Comparison of ENCODE assay signal across 1 cellular context in the genomic region with DNA sequence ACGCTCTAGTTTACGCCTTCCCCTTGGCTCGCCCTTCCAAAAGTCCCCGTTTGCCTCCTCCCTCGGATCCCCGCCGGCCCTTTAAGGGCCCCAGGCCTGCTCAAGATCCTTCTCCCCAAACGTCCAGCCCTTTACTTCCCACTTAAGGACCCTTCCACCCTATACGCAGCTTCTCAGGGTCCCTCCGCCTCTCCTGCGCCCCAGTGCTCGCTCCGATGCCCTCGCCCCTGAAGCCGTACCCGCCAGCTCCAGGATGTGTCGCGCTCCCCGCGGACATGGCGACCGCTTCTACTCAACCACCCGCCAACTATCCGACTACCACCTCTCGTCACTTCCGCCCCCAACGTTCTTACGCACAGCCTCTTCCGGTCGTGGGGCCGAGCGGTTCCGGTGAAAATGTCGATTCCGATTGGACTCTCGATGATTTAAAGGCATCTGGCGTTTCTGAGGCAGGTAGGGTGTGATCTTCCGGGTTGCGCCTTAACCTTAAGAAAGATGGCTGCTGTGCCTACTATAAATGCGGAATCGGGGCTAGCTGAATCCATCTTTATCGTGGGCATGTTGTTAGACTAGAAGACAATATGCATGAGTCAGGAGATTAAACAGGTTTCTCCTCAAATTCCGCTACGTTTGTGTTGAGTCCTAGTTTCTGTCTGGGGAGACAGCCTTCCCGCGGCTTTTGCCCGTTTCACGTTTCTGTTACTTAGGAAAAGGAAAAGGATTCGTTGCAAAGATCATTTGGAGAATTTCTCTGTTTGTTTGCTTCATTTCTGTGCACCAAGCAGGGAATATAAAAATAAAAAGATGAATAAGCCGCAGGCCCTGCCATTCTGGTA.
TF ChIP-seq lines count a peak whose summit lies in the region.

A gene (minus strand): TSS at position 317 of the 836 bp plus-strand sequence. CDS start 40 bp downstream, at position 277.

TF ChIP-seq in HEK293, 187 proteins besides CTCF, POLR2A, EP300 and RAD21 (continued from another document and continues in another):
- TF ChIP-seq ZNF416 (tag by site-specific recombination; IDR thresholded peaks at IDR 0.05), result no peak
- no peak for TF ChIP-seq ZNF521 (tag by site-specific recombination; IDR thresholded peaks at IDR 0.05)
- TF ChIP-seq, protein P1, sequence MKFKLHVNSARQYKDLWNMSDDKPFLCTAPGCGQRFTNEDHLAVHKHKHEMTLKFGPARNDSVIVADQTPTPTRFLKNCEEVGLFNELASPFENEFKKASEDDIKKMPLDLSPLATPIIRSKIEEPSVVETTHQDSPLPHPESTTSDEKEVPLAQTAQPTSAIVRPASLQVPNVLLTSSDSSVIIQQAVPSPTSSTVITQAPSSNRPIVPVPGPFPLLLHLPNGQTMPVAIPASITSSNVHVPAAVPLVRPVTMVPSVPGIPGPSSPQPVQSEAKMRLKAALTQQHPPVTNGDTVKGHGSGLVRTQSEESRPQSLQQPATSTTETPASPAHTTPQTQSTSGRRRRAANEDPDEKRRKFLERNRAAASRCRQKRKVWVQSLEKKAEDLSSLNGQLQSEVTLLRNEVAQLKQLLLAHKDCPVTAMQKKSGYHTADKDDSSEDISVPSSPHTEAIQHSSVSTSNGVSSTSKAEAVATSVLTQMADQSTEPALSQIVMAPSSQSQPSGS (tag by site-specific recombination; IDR thresholded peaks at IDR 0.05; ENCODE audit: low read depth), result 0 out of 2 replicates have a peak, but pooled peaks have one; percentile 20
- TF ChIP-seq ZNF121 (tag by site-specific recombination; IDR thresholded peaks at IDR 0.05), result no peak
- TF ChIP-seq ZNF76 (tag by site-specific recombination; IDR thresholded peaks at IDR 0.05; ENCODE audit: borderline replicate concordance, low read depth), result peak; percentile 86; the same call in 1 of the 2 replicates
- TF ChIP-seq, protein P2, sequence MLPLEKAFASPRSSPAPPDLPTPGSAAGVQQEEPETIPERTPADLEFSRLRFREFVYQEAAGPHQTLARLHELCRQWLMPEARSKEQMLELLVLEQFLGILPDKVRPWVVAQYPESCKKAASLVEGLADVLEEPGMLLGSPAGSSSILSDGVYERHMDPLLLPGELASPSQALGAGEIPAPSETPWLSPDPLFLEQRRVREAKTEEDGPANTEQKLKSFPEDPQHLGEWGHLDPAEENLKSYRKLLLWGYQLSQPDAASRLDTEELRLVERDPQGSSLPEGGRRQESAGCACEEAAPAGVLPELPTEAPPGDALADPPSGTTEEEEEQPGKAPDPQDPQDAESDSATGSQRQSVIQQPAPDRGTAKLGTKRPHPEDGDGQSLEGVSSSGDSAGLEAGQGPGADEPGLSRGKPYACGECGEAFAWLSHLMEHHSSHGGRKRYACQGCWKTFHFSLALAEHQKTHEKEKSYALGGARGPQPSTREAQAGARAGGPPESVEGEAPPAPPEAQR (tag by site-specific recombination; IDR thresholded peaks at IDR 0.05), result peak; percentile 34; the same call in 1 of the 2 replicates
- no peak for TF ChIP-seq ZNF768 (tag by site-specific recombination; IDR thresholded peaks at IDR 0.05)
- no peak for TF ChIP-seq ZBTB48 (tag by site-specific recombination; IDR thresholded peaks at IDR 0.05)
- peak; percentile 45 for TF ChIP-seq ZIC2 (tag by site-specific recombination; IDR thresholded peaks at IDR 0.05)
- TF ChIP-seq ZNF155 (tag by site-specific recombination; IDR thresholded peaks at IDR 0.05), result no peak
- no peak for TF ChIP-seq ZNF596 (tag by site-specific recombination; IDR thresholded peaks at IDR 0.05)
- TF ChIP-seq ZXDB (tag by site-specific recombination; IDR thresholded peaks at IDR 0.05), result peak; percentile 95
- TF ChIP-seq, protein P3, sequence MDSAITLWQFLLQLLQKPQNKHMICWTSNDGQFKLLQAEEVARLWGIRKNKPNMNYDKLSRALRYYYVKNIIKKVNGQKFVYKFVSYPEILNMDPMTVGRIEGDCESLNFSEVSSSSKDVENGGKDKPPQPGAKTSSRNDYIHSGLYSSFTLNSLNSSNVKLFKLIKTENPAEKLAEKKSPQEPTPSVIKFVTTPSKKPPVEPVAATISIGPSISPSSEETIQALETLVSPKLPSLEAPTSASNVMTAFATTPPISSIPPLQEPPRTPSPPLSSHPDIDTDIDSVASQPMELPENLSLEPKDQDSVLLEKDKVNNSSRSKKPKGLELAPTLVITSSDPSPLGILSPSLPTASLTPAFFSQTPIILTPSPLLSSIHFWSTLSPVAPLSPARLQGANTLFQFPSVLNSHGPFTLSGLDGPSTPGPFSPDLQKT (IDR thresholded peaks at IDR 0.05; ENCODE audit: borderline replicate concordance, low read depth, low read length), result peak; percentile 29; the same call in 1 of the 2 replicates
- TF ChIP-seq, protein P4, sequence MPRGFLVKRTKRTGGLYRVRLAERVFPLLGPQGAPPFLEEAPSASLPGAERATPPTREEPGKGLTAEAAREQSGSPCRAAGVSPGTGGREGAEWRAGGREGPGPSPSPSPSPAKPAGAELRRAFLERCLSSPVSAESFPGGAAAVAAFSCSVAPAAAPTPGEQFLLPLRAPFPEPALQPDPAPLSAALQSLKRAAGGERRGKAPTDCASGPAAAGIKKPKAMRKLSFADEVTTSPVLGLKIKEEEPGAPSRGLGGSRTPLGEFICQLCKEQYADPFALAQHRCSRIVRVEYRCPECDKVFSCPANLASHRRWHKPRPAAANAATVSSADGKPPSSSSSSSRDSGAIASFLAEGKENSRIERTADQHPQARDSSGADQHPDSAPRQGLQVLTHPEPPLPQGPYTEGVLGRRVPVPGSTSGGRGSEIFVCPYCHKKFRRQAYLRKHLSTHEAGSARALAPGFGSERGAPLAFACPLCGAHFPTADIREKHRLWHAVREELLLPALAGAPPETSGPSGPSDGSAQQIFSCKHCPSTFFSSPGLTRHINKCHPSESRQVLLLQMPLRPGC (tag by site-specific recombination; IDR thresholded peaks at IDR 0.05), result peak; percentile 9; the same call in 1 of the 2 replicates
- TF ChIP-seq, protein P5, sequence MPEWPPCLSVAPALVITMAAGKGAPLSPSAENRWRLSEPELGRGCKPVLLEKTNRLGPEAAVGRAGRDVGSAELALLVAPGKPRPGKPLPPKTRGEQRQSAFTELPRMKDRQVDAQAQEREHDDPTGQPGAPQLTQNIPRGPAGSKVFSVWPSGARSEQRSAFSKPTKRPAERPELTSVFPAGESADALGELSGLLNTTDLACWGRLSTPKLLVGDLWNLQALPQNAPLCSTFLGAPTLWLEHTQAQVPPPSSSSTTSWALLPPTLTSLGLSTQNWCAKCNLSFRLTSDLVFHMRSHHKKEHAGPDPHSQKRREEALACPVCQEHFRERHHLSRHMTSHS (tag by site-specific recombination; IDR thresholded peaks at IDR 0.05), result no peak
- TF ChIP-seq, protein P6, sequence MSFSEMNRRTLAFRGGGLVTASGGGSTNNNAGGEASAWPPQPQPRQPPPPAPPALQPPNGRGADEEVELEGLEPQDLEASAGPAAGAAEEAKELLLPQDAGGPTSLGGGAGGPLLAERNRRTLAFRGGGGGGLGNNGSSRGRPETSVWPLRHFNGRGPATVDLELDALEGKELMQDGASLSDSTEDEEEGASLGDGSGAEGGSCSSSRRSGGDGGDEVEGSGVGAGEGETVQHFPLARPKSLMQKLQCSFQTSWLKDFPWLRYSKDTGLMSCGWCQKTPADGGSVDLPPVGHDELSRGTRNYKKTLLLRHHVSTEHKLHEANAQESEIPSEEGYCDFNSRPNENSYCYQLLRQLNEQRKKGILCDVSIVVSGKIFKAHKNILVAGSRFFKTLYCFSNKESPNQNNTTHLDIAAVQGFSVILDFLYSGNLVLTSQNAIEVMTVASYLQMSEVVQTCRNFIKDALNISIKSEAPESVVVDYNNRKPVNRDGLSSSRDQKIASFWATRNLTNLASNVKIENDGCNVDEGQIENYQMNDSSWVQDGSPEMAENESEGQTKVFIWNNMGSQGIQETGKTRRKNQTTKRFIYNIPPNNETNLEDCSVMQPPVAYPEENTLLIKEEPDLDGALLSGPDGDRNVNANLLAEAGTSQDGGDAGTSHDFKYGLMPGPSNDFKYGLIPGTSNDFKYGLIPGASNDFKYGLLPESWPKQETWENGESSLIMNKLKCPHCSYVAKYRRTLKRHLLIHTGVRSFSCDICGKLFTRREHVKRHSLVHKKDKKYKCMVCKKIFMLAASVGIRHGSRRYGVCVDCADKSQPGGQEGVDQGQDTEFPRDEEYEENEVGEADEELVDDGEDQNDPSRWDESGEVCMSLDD (tag by site-specific recombination; IDR thresholded peaks at IDR 0.05), result peak; percentile 75; the same call in 1 of the 2 replicates
- TF ChIP-seq ZNF211 (tag by site-specific recombination; IDR thresholded peaks at IDR 0.05; ENCODE audit: low read depth), result no peak
- no peak for TF ChIP-seq ZNF585B (tag by site-specific recombination; IDR thresholded peaks at IDR 0.05)
- no peak for TF ChIP-seq ZNF747 (tag by site-specific recombination; IDR thresholded peaks at IDR 0.05)
- TF ChIP-seq ZNF621 (tag by site-specific recombination; IDR thresholded peaks at IDR 0.05), result no peak
- TF ChIP-seq ZNF777 (tag by site-specific recombination; IDR thresholded peaks at IDR 0.05; ENCODE audit: borderline replicate concordance), result no peak
- no peak for TF ChIP-seq ZNF510 (tag by site-specific recombination; IDR thresholded peaks at IDR 0.05; ENCODE audit: insufficient replicate concordance)
- peak; percentile 38 for TF ChIP-seq ZNF600 (tag by site-specific recombination; IDR thresholded peaks at IDR 0.05)
- peak; percentile 73; the same call in 1 of the 2 replicates for TF ChIP-seq ZNF184 (tag by site-specific recombination; IDR thresholded peaks at IDR 0.05)
- no peak for TF ChIP-seq MYNN (tag by site-specific recombination; IDR thresholded peaks at IDR 0.05; ENCODE audit: borderline replicate concordance)
- TF ChIP-seq, protein P7, sequence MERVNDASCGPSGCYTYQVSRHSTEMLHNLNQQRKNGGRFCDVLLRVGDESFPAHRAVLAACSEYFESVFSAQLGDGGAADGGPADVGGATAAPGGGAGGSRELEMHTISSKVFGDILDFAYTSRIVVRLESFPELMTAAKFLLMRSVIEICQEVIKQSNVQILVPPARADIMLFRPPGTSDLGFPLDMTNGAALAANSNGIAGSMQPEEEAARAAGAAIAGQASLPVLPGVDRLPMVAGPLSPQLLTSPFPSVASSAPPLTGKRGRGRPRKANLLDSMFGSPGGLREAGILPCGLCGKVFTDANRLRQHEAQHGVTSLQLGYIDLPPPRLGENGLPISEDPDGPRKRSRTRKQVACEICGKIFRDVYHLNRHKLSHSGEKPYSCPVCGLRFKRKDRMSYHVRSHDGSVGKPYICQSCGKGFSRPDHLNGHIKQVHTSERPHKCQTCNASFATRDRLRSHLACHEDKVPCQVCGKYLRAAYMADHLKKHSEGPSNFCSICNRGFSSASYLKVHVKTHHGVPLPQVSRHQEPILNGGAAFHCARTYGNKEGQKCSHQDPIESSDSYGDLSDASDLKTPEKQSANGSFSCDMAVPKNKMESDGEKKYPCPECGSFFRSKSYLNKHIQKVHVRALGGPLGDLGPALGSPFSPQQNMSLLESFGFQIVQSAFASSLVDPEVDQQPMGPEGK (tag by site-specific recombination; IDR thresholded peaks at IDR 0.05), result peak; percentile 35; the same call in 1 of the 2 replicates
- no peak for TF ChIP-seq ZNF404 (tag by site-specific recombination; IDR thresholded peaks at IDR 0.05)
- no peak for TF ChIP-seq ZNF37A (tag by site-specific recombination; IDR thresholded peaks at IDR 0.05)
- no peak for TF ChIP-seq ZNF174 (tag by site-specific recombination; IDR thresholded peaks at IDR 0.05)
- peak; percentile 100 for TF ChIP-seq HOXC10 (CRISPR knock-in tag; IDR thresholded peaks at IDR 0.05)
- no peak for TF ChIP-seq ZNF311 (tag by site-specific recombination; IDR thresholded peaks at IDR 0.05; ENCODE audit: borderline replicate concordance)
- peak; percentile 26; the same call in 1 of the 2 replicates for TF ChIP-seq ZFHX2 (tag by site-specific recombination; conservative IDR thresholded peaks at IDR 0.05)
- TF ChIP-seq, protein P8, sequence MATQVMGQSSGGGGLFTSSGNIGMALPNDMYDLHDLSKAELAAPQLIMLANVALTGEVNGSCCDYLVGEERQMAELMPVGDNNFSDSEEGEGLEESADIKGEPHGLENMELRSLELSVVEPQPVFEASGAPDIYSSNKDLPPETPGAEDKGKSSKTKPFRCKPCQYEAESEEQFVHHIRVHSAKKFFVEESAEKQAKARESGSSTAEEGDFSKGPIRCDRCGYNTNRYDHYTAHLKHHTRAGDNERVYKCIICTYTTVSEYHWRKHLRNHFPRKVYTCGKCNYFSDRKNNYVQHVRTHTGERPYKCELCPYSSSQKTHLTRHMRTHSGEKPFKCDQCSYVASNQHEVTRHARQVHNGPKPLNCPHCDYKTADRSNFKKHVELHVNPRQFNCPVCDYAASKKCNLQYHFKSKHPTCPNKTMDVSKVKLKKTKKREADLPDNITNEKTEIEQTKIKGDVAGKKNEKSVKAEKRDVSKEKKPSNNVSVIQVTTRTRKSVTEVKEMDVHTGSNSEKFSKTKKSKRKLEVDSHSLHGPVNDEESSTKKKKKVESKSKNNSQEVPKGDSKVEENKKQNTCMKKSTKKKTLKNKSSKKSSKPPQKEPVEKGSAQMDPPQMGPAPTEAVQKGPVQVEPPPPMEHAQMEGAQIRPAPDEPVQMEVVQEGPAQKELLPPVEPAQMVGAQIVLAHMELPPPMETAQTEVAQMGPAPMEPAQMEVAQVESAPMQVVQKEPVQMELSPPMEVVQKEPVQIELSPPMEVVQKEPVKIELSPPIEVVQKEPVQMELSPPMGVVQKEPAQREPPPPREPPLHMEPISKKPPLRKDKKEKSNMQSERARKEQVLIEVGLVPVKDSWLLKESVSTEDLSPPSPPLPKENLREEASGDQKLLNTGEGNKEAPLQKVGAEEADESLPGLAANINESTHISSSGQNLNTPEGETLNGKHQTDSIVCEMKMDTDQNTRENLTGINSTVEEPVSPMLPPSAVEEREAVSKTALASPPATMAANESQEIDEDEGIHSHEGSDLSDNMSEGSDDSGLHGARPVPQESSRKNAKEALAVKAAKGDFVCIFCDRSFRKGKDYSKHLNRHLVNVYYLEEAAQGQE (tag by site-specific recombination; IDR thresholded peaks at IDR 0.05), result 0 out of 2 replicates have a peak, but pooled peaks have one; percentile 37
- peak; percentile 67; the same call in 1 of the 2 replicates for TF ChIP-seq ZNF843 (tag by site-specific recombination; IDR thresholded peaks at IDR 0.05)
- TF ChIP-seq ZNF221 (tag by site-specific recombination; IDR thresholded peaks at IDR 0.05; ENCODE audit: borderline replicate concordance), result no peak
- TF ChIP-seq KLF1 (tag by site-specific recombination; IDR thresholded peaks at IDR 0.05), result no peak; the same call in none of the 2 replicates
- no peak for TF ChIP-seq ZNF624 (tag by site-specific recombination; IDR thresholded peaks at IDR 0.05)
- no peak for TF ChIP-seq ZNF202 (tag by site-specific recombination; IDR thresholded peaks at IDR 0.05; ENCODE audit: borderline replicate concordance)
